In genomic region chr6:137707590-137708360, GRCh38 we compare ENCODE assay signal across 1 cellular context.
A peak's percentile ranks its signal among the peaks of the same experiment; 100 is the strongest.
TF ChIP-seq lines count a peak whose summit lies in the region.

No MANE protein-coding gene starts in this region.

TF ChIP-seq in HepG2, 621 proteins besides CTCF, POLR2A, EP300 and RAD21 (continued from another document and continues in another):
- TF ChIP-seq ZNF800 (CRISPR knock-in tag; IDR thresholded peaks at IDR 0.05) (0 out of 2 replicates have a peak, but pooled peaks have one; percentile 2), RARA (CRISPR knock-in tag; IDR thresholded peaks at IDR 0.05) (peak; percentile 99), ZNF329 (CRISPR knock-in tag; IDR thresholded peaks at IDR 0.05; ENCODE audit: low read depth) (no peak), FOXA1 (IDR thresholded peaks at IDR 0.05) (no peak), FOXA1 (CRISPR knock-in tag; IDR thresholded peaks at IDR 0.05) (peak; percentile 68), THRA (CRISPR knock-in tag; IDR thresholded peaks at IDR 0.05; ENCODE audit: borderline replicate concordance) (peak; percentile 79; the same call in 1 of the 2 replicates), SMARCC2 (IDR thresholded peaks at IDR 0.05) (no peak), ZHX1 (CRISPR knock-in tag; IDR thresholded peaks at IDR 0.05; ENCODE audit: low read depth) (peak; percentile 50; the same call in 1 of the 2 replicates), MXD3 (CRISPR knock-in tag; IDR thresholded peaks at IDR 0.05) (no peak), ZBTB8A (CRISPR knock-in tag; IDR thresholded peaks at IDR 0.05; ENCODE audit: borderline replicate concordance, low read depth) (no peak), CHD4 (IDR thresholded peaks at IDR 0.05; ENCODE audit: borderline replicate concordance, low read length) (peak; percentile 77; the same call in 1 of the 2 replicates), CC2D1A (CRISPR knock-in tag; IDR thresholded peaks at IDR 0.05) (no peak), ZNF263 (CRISPR knock-in tag; IDR thresholded peaks at IDR 0.05) (no peak), RCOR2 (CRISPR knock-in tag; IDR thresholded peaks at IDR 0.05) (peak; percentile 19; the same call in 1 of the 2 replicates), JUND (CRISPR knock-in tag; IDR thresholded peaks at IDR 0.05) (peak; percentile 72), GLMP (CRISPR knock-in tag; IDR thresholded peaks at IDR 0.05; ENCODE audit: borderline replicate concordance) (no peak), FIP1L1 (IDR thresholded peaks at IDR 0.05; ENCODE audit: borderline replicate concordance, insufficient read depth, low read depth, low read length) (no peak), ELF4 (CRISPR knock-in tag; IDR thresholded peaks at IDR 0.05; ENCODE audit: borderline replicate concordance) (peak; percentile 93), MLX (CRISPR knock-in tag; IDR thresholded peaks at IDR 0.05) (no peak; the same call in 1 of the 2 replicates), ZNF510 (CRISPR knock-in tag; IDR thresholded peaks at IDR 0.05; ENCODE audit: low read depth) (no peak), PATZ1 (CRISPR knock-in tag; IDR thresholded peaks at IDR 0.05) (peak; percentile 29; the same call in 1 of the 2 replicates), SMAD3 (CRISPR knock-in tag; IDR thresholded peaks at IDR 0.05) (peak; percentile 74), MTF2 (CRISPR knock-in tag; IDR thresholded peaks at IDR 0.05; ENCODE audit: borderline replicate concordance) (no peak), DR1 (CRISPR knock-in tag; IDR thresholded peaks at IDR 0.05) (no peak), HES4 (CRISPR knock-in tag; IDR thresholded peaks at IDR 0.05; ENCODE audit: borderline replicate concordance) (no peak), ZSCAN21 (CRISPR knock-in tag; IDR thresholded peaks at IDR 0.05; ENCODE audit: borderline replicate concordance) (peak; percentile 63; the same call in 1 of the 2 replicates), CEBPB (IDR thresholded peaks at IDR 0.05; ENCODE audit: borderline replicate concordance, low read depth, low read length) (peak; percentile 96), ZC3H4 (CRISPR knock-in tag; IDR thresholded peaks at IDR 0.05; ENCODE audit: borderline replicate concordance) (no peak), KLF6 (CRISPR knock-in tag; IDR thresholded peaks at IDR 0.05) (no peak; the same call in 1 of the 2 replicates), ZFAT (CRISPR knock-in tag; conservative IDR thresholded peaks at IDR 0.05) (no peak), ZNF468 (CRISPR knock-in tag; IDR thresholded peaks at IDR 0.05) (no peak), ATF5 (CRISPR knock-in tag; IDR thresholded peaks at IDR 0.05; ENCODE audit: low read depth) (no peak), REL (CRISPR knock-in tag; conservative IDR thresholded peaks at IDR 0.05) (no peak), ZFP36 (IDR thresholded peaks at IDR 0.05; ENCODE audit: borderline replicate concordance, low read depth, low read length, partially characterized antibody) (no peak), E2F5 (CRISPR knock-in tag; conservative IDR thresholded peaks at IDR 0.05) (no peak), ZNF746 (CRISPR knock-in tag; IDR thresholded peaks at IDR 0.05) (peak; percentile 37; the same call in 1 of the 2 replicates), ZNF703 (CRISPR knock-in tag; IDR thresholded peaks at IDR 0.05; ENCODE audit: borderline replicate concordance) (no peak), AGO2 (optimal IDR thresholded peaks at IDR 0.05; ENCODE audit: low read depth, low read length) (no peak), ZNF652 (CRISPR knock-in tag; IDR thresholded peaks at IDR 0.05; ENCODE audit: borderline replicate concordance, low read depth) (no peak; the same call in 1 of the 2 replicates), FOXO4 (CRISPR knock-in tag; conservative IDR thresholded peaks at IDR 0.05) (no peak), ATAD3A (CRISPR knock-in tag; IDR thresholded peaks at IDR 0.05) (no peak), SIN3A (IDR thresholded peaks at IDR 0.05; ENCODE audit: borderline replicate concordance, low read depth, low read length) (no peak), CBFB (CRISPR knock-in tag; IDR thresholded peaks at IDR 0.05) (peak; percentile 26; the same call in 1 of the 2 replicates), ZNF12 (CRISPR knock-in tag; IDR thresholded peaks at IDR 0.05) (no peak), MAZ (IDR thresholded peaks at IDR 0.05; ENCODE audit: borderline replicate concordance, low read depth, low read length) (no peak), MAZ (CRISPR knock-in tag; IDR thresholded peaks at IDR 0.05; ENCODE audit: low read depth) (0 out of 2 replicates have a peak, but pooled peaks have one; percentile 33), ZNF816 (CRISPR knock-in tag; IDR thresholded peaks at IDR 0.05; ENCODE audit: borderline replicate concordance) (no peak; the same call in 1 of the 2 replicates), CREB1 (IDR thresholded peaks at IDR 0.05) (no peak), CREB1 (CRISPR knock-in tag; IDR thresholded peaks at IDR 0.05) (peak; percentile 59), ZNF616 (CRISPR knock-in tag; IDR thresholded peaks at IDR 0.05; ENCODE audit: low read depth) (no peak), CEBPZ (IDR thresholded peaks at IDR 0.05; ENCODE audit: low read length) (no peak), MXD4 (CRISPR knock-in tag; IDR thresholded peaks at IDR 0.05) (no peak), RXRB (CRISPR knock-in tag; IDR thresholded peaks at IDR 0.05; ENCODE audit: borderline replicate concordance) (peak; percentile 94)
